1 cellular context compared by ENCODE assay signal in genomic region chr3:43707266-43707665, GRCh38.
TF ChIP-seq lines count a peak whose summit lies in the region.

No MANE protein-coding gene starts in this region.

TF ChIP-seq in HCT116, 20 proteins besides CTCF, POLR2A, EP300 and RAD21 (continued from another document):
- no peak for TF ChIP-seq EZH2phosphoT487 (IDR thresholded peaks at IDR 0.05; ENCODE audit: borderline replicate concordance)
- no peak for TF ChIP-seq EGR1 (IDR thresholded peaks at IDR 0.05; ENCODE audit: low read depth)
